10 cellular contexts compared by ENCODE assay signal in the genomic region with DNA sequence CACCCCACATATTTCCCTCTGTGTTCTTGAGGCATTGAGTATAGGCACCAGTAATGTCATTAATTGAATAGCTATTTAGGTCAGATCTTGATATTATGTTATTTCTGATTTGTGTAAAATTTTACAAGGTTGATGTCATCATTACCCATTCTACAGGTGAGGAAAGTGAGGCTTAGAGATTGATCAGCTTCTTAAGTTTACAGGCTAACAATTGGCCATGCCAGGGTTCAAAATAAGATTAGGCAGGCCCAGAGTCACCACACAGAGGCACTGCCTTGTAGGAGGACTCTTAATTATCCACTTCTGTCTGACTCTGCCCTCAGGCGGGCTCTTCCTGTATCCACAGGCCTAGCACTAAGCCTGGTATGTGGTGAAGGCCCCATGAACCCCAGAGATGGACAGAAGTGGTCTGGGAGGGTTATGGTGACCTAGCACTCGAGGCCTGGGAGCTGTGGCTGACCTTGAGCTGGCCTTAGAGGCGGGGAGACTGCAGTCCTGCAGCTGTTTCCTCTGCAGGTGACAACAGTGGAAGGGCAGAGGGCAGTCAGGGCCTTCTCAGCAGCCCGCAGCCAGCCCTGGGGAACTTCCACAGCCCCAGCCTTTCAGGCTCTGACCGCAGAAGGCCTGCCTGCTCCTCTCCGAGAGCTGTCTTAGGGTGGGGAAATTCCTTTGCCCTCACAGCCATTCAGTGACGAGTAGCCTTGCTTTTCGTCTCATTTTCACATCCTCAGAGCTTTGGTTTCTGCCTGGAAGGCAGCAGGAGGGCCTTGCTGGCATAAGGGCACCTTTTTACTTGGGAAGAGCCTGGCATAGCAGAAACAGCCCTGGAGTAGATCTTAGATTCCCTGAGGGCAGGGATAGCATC. TPM values are rescaled to one million over a fixed set of nuclear protein-coding genes. Genes with fewer than 3 reads are reported as not detected.
A peak's percentile ranks its signal among the peaks of the same experiment; 100 is the strongest.
DNase-seq lines count a peak whose midpoint lies in the region; ATAC-seq, FAIRE-seq and TF ChIP-seq lines count a peak whose summit lies in the region.
"Had no signal": no experiment of that assay in that cellular context is flagged by ENCODE, and none has a peak within 500 bp of the region (broad histone marks: within the 10 kb centered on the region; RNA-seq: fewer than 3 reads in every experiment).

No MANE protein-coding gene starts in this region.

- FAIRE-seq in GM18507 (lab: Jason Lieb, UNC), result peak; percentile 91
- FAIRE-seq: endometrium had no signal

- peaks cover under 1% of the 10 kb centered on the region for H3K79me2 ChIP-seq in osteoblast (ENCODE audit: insufficient read depth, low read length)

- H3K36me3 Mint-ChIP-seq in T-cell, result peaks cover 38% of the 10 kb centered on the region
- peaks cover 40% of the 10 kb centered on the region for H3K36me3 Mint-ChIP-seq in WTC11

- DNase-seq in GM18507 (ENCODE audit: extremely low spot score, insufficient read length, low read depth) (peak; percentile 58), T-cell (peak in 31 of 34 experiments; percentile 10 to 61 (median 45)), NCI-H2171 (lab: John Stamatoyannopoulos, UW) (no peak), NOMO-1 treated with DMSO at 0.1 percent for 48 hours (lab: John Stamatoyannopoulos, UW; ENCODE audit: unreplicated experiment) (no peak), WTC11 (ENCODE audit: low spot score) (no peak), osteoblast (ENCODE audit: insufficient read length, low spot score, missing footprints) (no peak)

- no peak overlapping the region for H3K4me3 ChIP-seq in osteoblast (ENCODE audit: insufficient read depth, low read length)

- no peaks in the 10 kb centered on the region for H3K27me3 ChIP-seq in osteoblast (ENCODE audit: insufficient read depth, low read length)

- H2AFZ ChIP-seq in osteoblast (ENCODE audit: low read length), result no peak overlapping the region

- H3K9me3 ChIP-seq in osteoblast (ENCODE audit: low read depth, low read length), result no peaks in the 10 kb centered on the region

- H3K4me1 ChIP-seq in osteoblast (ENCODE audit: insufficient read depth, low read length), result no peaks in the 10 kb centered on the region

- H3K27ac ChIP-seq in osteoblast (ENCODE audit: low read depth, low read length), result no peak overlapping the region

- peaks cover 39% of the 10 kb centered on the region for H3K36me3 ChIP-seq in osteoblast (ENCODE audit: insufficient read depth, low read length)

- POLR2A ChIA-PET in T-cell (lab: Charles Lee) (no interaction called here), WTC11 (lab: Charles Lee) (no interaction called here)

- H3K4me3 Mint-ChIP-seq in T-cell, result no peak overlapping the region
- no peak overlapping the region for H3K4me3 Mint-ChIP-seq in WTC11

- TF ChIP-seq CTCF in WTC11 (IDR thresholded peaks at IDR 0.05) (no peak), osteoblast (IDR thresholded peaks at IDR 0.05; ENCODE audit: extremely low read depth, low read depth, low read length) (no peak)

- H3K4me2 ChIP-seq in osteoblast (ENCODE audit: insufficient read depth, low read length), result no peak overlapping the region

- H3K9me3 Mint-ChIP-seq in T-cell, result no peaks in the 10 kb centered on the region
- H3K9me3 Mint-ChIP-seq in WTC11, result no peaks in the 10 kb centered on the region

- H3K27me3 Mint-ChIP-seq in T-cell, result no peaks in the 10 kb centered on the region
- H3K27me3 Mint-ChIP-seq in WTC11 (ENCODE audit: low read depth), result peaks cover 2% of the 10 kb centered on the region; the same call in 1 of the 2 replicates

- H3K27ac Mint-ChIP-seq in T-cell (peak overlapping the region; percentile 56 to 85), WTC11 (no peak overlapping the region)

- CTCF ChIA-PET in T-cell (lab: Charles Lee), result interaction anchor here in 1 of 2 donors (0.6 to 1.6 kb wide), 4 partner anchors 18 to 156 kb away, joined by 3 to 10 read pairs (median 4); no protein-coding TSS in a partner anchor
- CTCF ChIA-PET in WTC11 (lab: Charles Lee), result interaction anchor here (1.6 kb wide), 1 partner anchor 29 kb away, joined by 3 read pairs; no protein-coding TSS in a partner anchor

- ATAC-seq in HG02610 (IDR thresholded peaks at IDR 0.05; ENCODE audit: unreplicated experiment) (peak; percentile 90), T-cell (replicated peaks in 1 of 4) (peak; percentile 48 to 91 (median 70)), esophagus mucosa (peak; percentile 34), WTC11 (no peak)
- ATAC-seq: HCT116 had no signal

- peaks cover 25 to 41% (median 36%) of the 10 kb centered on the region in 3 donors for H3K4me1 Mint-ChIP-seq in T-cell
- no peaks in the 10 kb centered on the region for H3K4me1 Mint-ChIP-seq in WTC11

- H4K20me1 ChIP-seq in osteoblast (ENCODE audit: insufficient read depth, low read length), result peaks cover 3% of the 10 kb centered on the region

TF ChIP-seq in WTC11, 78 proteins besides CTCF, POLR2A, EP300 and RAD21 (continues in another document):
- TF ChIP-seq, protein P1, sequence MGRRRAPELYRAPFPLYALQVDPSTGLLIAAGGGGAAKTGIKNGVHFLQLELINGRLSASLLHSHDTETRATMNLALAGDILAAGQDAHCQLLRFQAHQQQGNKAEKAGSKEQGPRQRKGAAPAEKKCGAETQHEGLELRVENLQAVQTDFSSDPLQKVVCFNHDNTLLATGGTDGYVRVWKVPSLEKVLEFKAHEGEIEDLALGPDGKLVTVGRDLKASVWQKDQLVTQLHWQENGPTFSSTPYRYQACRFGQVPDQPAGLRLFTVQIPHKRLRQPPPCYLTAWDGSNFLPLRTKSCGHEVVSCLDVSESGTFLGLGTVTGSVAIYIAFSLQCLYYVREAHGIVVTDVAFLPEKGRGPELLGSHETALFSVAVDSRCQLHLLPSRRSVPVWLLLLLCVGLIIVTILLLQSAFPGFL (CRISPR knock-in tag; IDR thresholded peaks at IDR 0.05; ENCODE audit: borderline replicate concordance), result no peak
- TF ChIP-seq JUN (CRISPR knock-in tag; IDR thresholded peaks at IDR 0.05), result no peak
- TF ChIP-seq JAZF1 (CRISPR knock-in tag; IDR thresholded peaks at IDR 0.05), result no peak
- TF ChIP-seq, protein P2, sequence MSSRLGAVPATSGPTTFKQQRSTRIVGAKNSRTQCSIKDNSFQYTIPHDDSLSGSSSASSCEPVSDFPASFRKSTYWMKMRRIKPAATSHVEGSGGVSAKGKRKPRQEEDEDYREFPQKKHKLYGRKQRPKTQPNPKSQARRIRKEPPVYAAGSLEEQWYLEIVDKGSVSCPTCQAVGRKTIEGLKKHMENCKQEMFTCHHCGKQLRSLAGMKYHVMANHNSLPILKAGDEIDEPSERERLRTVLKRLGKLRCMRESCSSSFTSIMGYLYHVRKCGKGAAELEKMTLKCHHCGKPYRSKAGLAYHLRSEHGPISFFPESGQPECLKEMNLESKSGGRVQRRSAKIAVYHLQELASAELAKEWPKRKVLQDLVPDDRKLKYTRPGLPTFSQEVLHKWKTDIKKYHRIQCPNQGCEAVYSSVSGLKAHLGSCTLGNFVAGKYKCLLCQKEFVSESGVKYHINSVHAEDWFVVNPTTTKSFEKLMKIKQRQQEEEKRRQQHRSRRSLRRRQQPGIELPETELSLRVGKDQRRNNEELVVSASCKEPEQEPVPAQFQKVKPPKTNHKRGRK (CRISPR knock-in tag; IDR thresholded peaks at IDR 0.05; ENCODE audit: borderline replicate concordance), result no peak
- TF ChIP-seq, protein P3, sequence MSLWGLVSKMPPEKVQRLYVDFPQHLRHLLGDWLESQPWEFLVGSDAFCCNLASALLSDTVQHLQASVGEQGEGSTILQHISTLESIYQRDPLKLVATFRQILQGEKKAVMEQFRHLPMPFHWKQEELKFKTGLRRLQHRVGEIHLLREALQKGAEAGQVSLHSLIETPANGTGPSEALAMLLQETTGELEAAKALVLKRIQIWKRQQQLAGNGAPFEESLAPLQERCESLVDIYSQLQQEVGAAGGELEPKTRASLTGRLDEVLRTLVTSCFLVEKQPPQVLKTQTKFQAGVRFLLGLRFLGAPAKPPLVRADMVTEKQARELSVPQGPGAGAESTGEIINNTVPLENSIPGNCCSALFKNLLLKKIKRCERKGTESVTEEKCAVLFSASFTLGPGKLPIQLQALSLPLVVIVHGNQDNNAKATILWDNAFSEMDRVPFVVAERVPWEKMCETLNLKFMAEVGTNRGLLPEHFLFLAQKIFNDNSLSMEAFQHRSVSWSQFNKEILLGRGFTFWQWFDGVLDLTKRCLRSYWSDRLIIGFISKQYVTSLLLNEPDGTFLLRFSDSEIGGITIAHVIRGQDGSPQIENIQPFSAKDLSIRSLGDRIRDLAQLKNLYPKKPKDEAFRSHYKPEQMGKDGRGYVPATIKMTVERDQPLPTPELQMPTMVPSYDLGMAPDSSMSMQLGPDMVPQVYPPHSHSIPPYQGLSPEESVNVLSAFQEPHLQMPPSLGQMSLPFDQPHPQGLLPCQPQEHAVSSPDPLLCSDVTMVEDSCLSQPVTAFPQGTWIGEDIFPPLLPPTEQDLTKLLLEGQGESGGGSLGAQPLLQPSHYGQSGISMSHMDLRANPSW (CRISPR knock-in tag; conservative IDR thresholded peaks at IDR 0.05; ENCODE audit: low read depth), result no peak
- no peak for TF ChIP-seq ZNF671 (CRISPR knock-in tag; IDR thresholded peaks at IDR 0.05)
- TF ChIP-seq, protein P4, sequence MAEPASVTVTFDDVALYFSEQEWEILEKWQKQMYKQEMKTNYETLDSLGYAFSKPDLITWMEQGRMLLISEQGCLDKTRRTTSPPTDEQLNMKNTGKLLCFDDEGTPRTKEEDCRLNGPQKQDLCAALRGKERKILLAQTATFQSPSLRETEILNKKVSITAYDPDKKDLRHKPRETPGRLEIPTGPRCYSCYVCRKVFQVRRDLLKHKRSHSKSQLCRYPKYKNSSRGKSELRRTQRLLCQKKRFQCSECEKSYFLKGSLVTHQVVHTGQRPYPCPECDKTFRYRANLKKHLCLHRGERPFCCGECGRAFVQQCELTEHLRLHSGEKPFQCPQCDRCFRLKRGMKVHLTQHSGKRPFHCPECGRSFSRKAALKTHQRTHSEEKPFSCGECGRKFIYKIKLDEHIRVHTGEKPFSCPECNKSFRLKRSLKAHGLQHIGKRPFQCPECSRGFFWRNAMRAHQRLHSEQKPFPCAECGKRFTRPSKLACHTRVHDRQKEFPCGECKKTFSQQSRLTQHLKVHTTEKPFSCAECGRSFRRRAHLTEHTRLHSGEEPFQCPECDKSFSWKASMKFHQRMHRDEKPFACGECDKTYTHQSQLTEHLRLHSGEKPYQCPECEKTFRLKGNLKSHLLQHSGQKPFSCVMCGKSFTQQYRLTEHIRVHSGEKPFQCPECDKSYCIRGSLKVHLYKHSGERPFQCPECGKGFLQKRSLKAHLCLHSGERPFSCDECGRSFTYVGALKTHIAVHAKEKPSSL (CRISPR knock-in tag; conservative IDR thresholded peaks at IDR 0.05), result no peak

RNA-seq across cellular contexts. Expression of a gene that starts 12.2 kb away (rescaled TPM):
- total RNA-seq in T-cell (10 to 100 TPM; 41.1 to 59.9 (median 50.6) TPM), esophagus mucosa (19.2 TPM), WTC11 (2021) (26.5 to 29.8 TPM (median 28.7 TPM) in 3 replicates), osteoblast (6.2 and 7.6 TPM in 2 replicates)

RNA-seq across cellular contexts. Expression of a gene that starts 24.2 kb away (rescaled TPM):
- 1 to 10 TPM in 4 of 5 donors, under 1 TPM in 1; 0.28 to 1.7 (median 1.6) TPM for total RNA-seq in T-cell
- total RNA-seq in esophagus mucosa, result 2,315 TPM
- total RNA-seq in WTC11 (2021), result 8.0 to 14.3 TPM (median 8.0 TPM) in 3 replicates
- total RNA-seq in osteoblast, result under 0.01 and 0.29 TPM in 2 replicates

RNA-seq across cellular contexts. Expression of a gene that starts 51.0 kb away (rescaled TPM):
- total RNA-seq in T-cell (10 to 100 TPM; 10.3 to 24.0 (median 20.3) TPM), esophagus mucosa (9.4 TPM), WTC11 (2021) (13.1 to 15.0 TPM (median 13.7 TPM) in 3 replicates), osteoblast (18.1 and 19.2 TPM in 2 replicates)

RNA-seq across cellular contexts. Expression of a gene that starts 51.4 kb away (rescaled TPM):
- total RNA-seq in T-cell (10 to 100 TPM; 30.8 to 35.7 (median 32.7) TPM), esophagus mucosa (20.0 TPM), WTC11 (2021) (31.7 to 38.5 TPM (median 34.2 TPM) in 3 replicates), osteoblast (8.0 and 8.3 TPM in 2 replicates)

Comparison
In these comparisons a context has a peak if more than half of its experiments do, and no peak if none do; other contexts are left out.
1. DNase-seq: peak in GM18507 (single experiment) and T-cell (31 of 34); none in NCI-H2171 (single experiment), NOMO-1 treated with DMSO at 0.1 percent for 48 hours (single experiment), WTC11 (single experiment) and osteoblast (single experiment).
2. RNA of a gene that starts 24.2 kb away (total RNA-seq): 2,315 TPM in esophagus mucosa (single experiment); 8.0 to 14.3 TPM in WTC11, 0.28 to 1.7 TPM in T-cell and under 0.01 to 0.29 TPM in osteoblast; every median in the first group is over 100 times any median in the second.